ENCODE assay signal across 2 cellular contexts in the genomic region with DNA sequence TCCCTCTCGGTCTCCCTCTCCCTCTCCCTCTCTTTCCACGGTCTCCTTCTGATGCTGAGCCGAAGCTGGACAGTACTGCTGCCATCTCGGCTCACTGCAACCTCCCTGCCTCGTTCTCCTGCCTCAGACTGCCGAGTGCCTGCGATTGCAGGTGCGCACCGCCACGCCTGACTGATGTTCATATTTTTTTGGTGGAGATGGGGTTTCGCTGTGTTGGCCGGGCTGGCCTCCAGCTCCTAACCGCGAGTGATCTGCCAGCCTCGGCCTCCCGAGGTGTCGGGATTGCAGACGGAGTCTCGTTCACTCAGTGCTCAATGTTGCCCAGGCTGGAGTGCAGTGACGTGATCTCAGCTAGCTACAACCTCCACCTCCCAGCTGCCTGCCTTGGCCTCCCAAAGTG. TPM values are rescaled to one million over a fixed set of nuclear protein-coding genes. Genes with fewer than 3 reads are reported as not detected.
"Had no signal": no experiment of that assay in that cellular context is flagged by ENCODE, and none has a peak within 500 bp of the region (broad histone marks: within the 10 kb centered on the region; RNA-seq: fewer than 3 reads in every experiment).

No MANE protein-coding gene starts in this region.

RNA-seq across cellular contexts. Expression of a gene that starts 48.7 kb away (rescaled TPM):
- total RNA-seq: H1, H7 had no signal
